Comparison of ENCODE assay signal across 10 cellular contexts in the genomic region with DNA sequence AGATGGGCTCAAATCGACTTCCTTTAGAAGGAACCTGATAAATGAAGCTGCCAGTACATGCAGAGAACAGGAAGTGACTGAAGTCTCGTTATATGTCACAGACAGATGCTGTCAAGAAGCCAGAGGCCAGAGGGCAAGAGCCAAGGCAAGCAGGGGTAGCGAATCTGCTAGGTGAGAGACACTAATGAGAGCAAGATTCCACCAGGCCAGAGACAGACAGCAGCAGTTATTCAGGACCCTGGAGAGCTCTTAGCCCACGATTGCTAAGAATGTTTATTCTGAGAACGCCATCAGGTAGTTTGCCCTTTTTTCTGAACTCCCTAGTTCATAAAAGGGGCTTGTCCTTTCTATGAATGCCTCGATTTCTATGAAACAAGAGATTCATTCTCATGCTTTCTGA.
A peak's percentile ranks its signal among the peaks of the same experiment; 100 is the strongest.
DNase-seq lines count a peak whose midpoint lies in the region; ATAC-seq and TF ChIP-seq lines count a peak whose summit lies in the region.
"Had no signal": no experiment of that assay in that cellular context is flagged by ENCODE, and none has a peak within 500 bp of the region (broad histone marks: within the 10 kb centered on the region; RNA-seq: fewer than 3 reads in every experiment).

No MANE protein-coding gene starts in this region.

- H3K4me1 Mint-ChIP-seq in activated CD8-positive, alpha-beta T cell treated with anti-CD3 and anti-CD28 coated beads for 36 hours (ENCODE audit: low read depth) = no peaks in the 10 kb centered on the region
- no peaks in the 10 kb centered on the region for H3K4me1 Mint-ChIP-seq in glutamatergic neuron (ENCODE audit: low read depth, unreplicated experiment)

- no peaks in the 10 kb centered on the region for H3K4me1 ChIP-seq in IMR-90 (ENCODE audit: control insufficient read depth, insufficient read depth, low read length)
- H3K4me1 ChIP-seq in effector memory CD4-positive, alpha-beta T cell (ENCODE audit: control insufficient read depth, insufficient read depth, low read length, poor library complexity, severe bottlenecking) = no peaks in the 10 kb centered on the region
- H3K4me1 ChIP-seq: psoas muscle had no signal

- H2AFZ ChIP-seq in IMR-90 (replicated peaks; ENCODE audit: low read length, poor library complexity) = no peak overlapping the region

- H2BK20ac ChIP-seq in IMR-90 (ENCODE audit: low read depth, low read length) = no peak overlapping the region

- no peaks in the 10 kb centered on the region for H3K79me1 ChIP-seq in IMR-90 (ENCODE audit: low read depth in 1 of 2, low read length in 2 of 2)

- intact Hi-C loops in IMR-90 (cut with micrococcal nuclease) = no loop called here
- intact Hi-C loops in activated CD8-positive, alpha-beta T cell treated with anti-CD3 and anti-CD28 coated beads for 36 hours (cut with micrococcal nuclease) = no loop called here

- H3K9me1 ChIP-seq in IMR-90 (ENCODE audit: insufficient read depth, low read length) = no peaks in the 10 kb centered on the region

- no TSS peak for BruUV-seq in IMR-90 (replicated peaks; lab: Mats Ljungman, UMichigan)

- no peak for TF ChIP-seq RAD21 in IMR-90 (IDR thresholded peaks at IDR 0.05; ENCODE audit: low read length)

- TF ChIP-seq CTCF in IMR-90 (conservative IDR thresholded peaks at IDR 0.05; ENCODE audit: low read depth, low read length) (no peak), glutamatergic neuron (IDR thresholded peaks at IDR 0.05; ENCODE audit: partially characterized antibody, unreplicated experiment) (no peak)
- TF ChIP-seq CTCF in activated CD8-positive, alpha-beta T cell treated with anti-CD3 and anti-CD28 coated beads for 36 hours (IDR thresholded peaks at IDR 0.05) = no peak

- no peak overlapping the region for H3K4me3 ChIP-seq in IMR-90 (ENCODE audit: insufficient read depth, low read depth, low read length)
- no peak overlapping the region for H3K4me3 ChIP-seq in effector memory CD4-positive, alpha-beta T cell (ENCODE audit: insufficient read depth, low read depth, low read length, poor library complexity, severe bottlenecking)
- H3K4me3 ChIP-seq: psoas muscle had no signal

- H3K9me3 ChIP-seq in IMR-90 (ENCODE audit: control insufficient read depth, insufficient read depth, low read length) = no peaks in the 10 kb centered on the region
- H3K9me3 ChIP-seq in effector memory CD4-positive, alpha-beta T cell (ENCODE audit: control insufficient read depth, low read length) = no peaks in the 10 kb centered on the region

- no peak overlapping the region for H4K5ac ChIP-seq in IMR-90 (ENCODE audit: low read depth, low read length)

- no peak overlapping the region for H2AK9ac ChIP-seq in IMR-90 (replicated peaks; ENCODE audit: low read depth, low read length, poor library complexity)

- no peak overlapping the region for H3K14ac ChIP-seq in IMR-90 (replicated peaks; ENCODE audit: low read depth, low read length)

- H3K27ac ChIP-seq in IMR-90 (ENCODE audit: insufficient read depth, low read length) = no peak overlapping the region
- no peak overlapping the region for H3K27ac ChIP-seq in effector memory CD4-positive, alpha-beta T cell (ENCODE audit: insufficient read depth, low read length, poor library complexity, severe bottlenecking)
- H3K27ac ChIP-seq: psoas muscle had no signal

- TF ChIP-seq POLR2A in IMR-90 (IDR thresholded peaks at IDR 0.05; ENCODE audit: low read depth, low read length) = no peak

- no peaks in the 10 kb centered on the region for H4K20me1 ChIP-seq in IMR-90 (ENCODE audit: insufficient read depth, low read length)

- in situ Hi-C loops in IMR-90 (cut with MboI; ENCODE audit: low sequenced_read_pairs) = no loop called here

- H3K27me3 ChIP-seq in IMR-90 (ENCODE audit: control insufficient read depth, insufficient read depth, low read length) = no peaks in the 10 kb centered on the region
- no peaks in the 10 kb centered on the region for H3K27me3 ChIP-seq in effector memory CD4-positive, alpha-beta T cell (replicated peaks; ENCODE audit: control insufficient read depth, insufficient read depth, low read length, poor library complexity, severe bottlenecking)

- H4K91ac ChIP-seq in IMR-90 (ENCODE audit: insufficient read depth, low read depth, low read length) = no peak overlapping the region

- peak; percentile 50 for DNase-seq in ELF-1 (ENCODE audit: low read depth, low spot score)
- peak; percentile 13 for DNase-seq in IMR-90
- DNase-seq in activated CD8-positive, alpha-beta T cell treated with anti-CD3 and anti-CD28 coated beads for 36 hours = peak; percentile 36
- no peak for DNase-seq in left lobe of liver (ENCODE audit: low spot score)
- no peak for DNase-seq in DMS153 treated with DMSO at 0.1 percent for 48 hours (lab: John Stamatoyannopoulos, UW; ENCODE audit: unreplicated experiment)
- DNase-seq in glutamatergic neuron = no peak
- DNase-seq in effector memory CD4-positive, alpha-beta T cell = no peak
- DNase-seq: aorta, psoas muscle, T-helper 9 cell had no signal

- H2BK15ac ChIP-seq in IMR-90 (ENCODE audit: low read depth, low read length) = no peak overlapping the region

- no peak overlapping the region for H3K4me2 ChIP-seq in IMR-90 (ENCODE audit: low read depth, low read length)

- H3K36me3 Mint-ChIP-seq in activated CD8-positive, alpha-beta T cell treated with anti-CD3 and anti-CD28 coated beads for 36 hours (ENCODE audit: low read depth) = no peaks in the 10 kb centered on the region
- no peaks in the 10 kb centered on the region for H3K36me3 Mint-ChIP-seq in glutamatergic neuron (ENCODE audit: unreplicated experiment)

- WGBS in IMR-90 (ENCODE audit: extremely low coverage in 2 of 2, insufficient read length in 1 of 2), 2 experiments = 10% methylated on average over 2 of the region's 6 CpGs; no CpG with 5 or more reads in 1 of the 2 experiments

- ATAC-seq in IMR-90 (ENCODE audit: low read depth) = peak; percentile 21; the same call in 1 of the 2 replicates
- ATAC-seq in activated CD8-positive, alpha-beta T cell treated with anti-CD3 and anti-CD28 coated beads for 36 hours = no peak
- peak; percentile 28 for ATAC-seq in left lobe of liver
- ATAC-seq: psoas muscle had no signal

- no peaks in the 10 kb centered on the region for H3K9me3 Mint-ChIP-seq in activated CD8-positive, alpha-beta T cell treated with anti-CD3 and anti-CD28 coated beads for 36 hours
- no peaks in the 10 kb centered on the region for H3K9me3 Mint-ChIP-seq in glutamatergic neuron (ENCODE audit: unreplicated experiment)

- H2BK5ac ChIP-seq in IMR-90 (ENCODE audit: low read depth, low read length, poor library complexity, severe bottlenecking) = no peak overlapping the region

- H3K4ac ChIP-seq in IMR-90 (ENCODE audit: low read depth, low read length) = no peak overlapping the region

- POLR2A ChIA-PET in IMR-90 (lab: Charles Lee; ENCODE audit: unreplicated experiment) = no interaction called here
- POLR2A ChIA-PET in activated CD8-positive, alpha-beta T cell treated with anti-CD3 and anti-CD28 coated beads for 36 hours (lab: Charles Lee) = no interaction called here

- H3K27me3 Mint-ChIP-seq in activated CD8-positive, alpha-beta T cell treated with anti-CD3 and anti-CD28 coated beads for 36 hours = no peaks in the 10 kb centered on the region
- peaks cover 3% of the 10 kb centered on the region for H3K27me3 Mint-ChIP-seq in glutamatergic neuron (ENCODE audit: unreplicated experiment)

- no peak overlapping the region for H3K9ac ChIP-seq in IMR-90 (ENCODE audit: low read depth, low read length)

- no peak overlapping the region for H3K27ac Mint-ChIP-seq in activated CD8-positive, alpha-beta T cell treated with anti-CD3 and anti-CD28 coated beads for 36 hours
- H3K27ac Mint-ChIP-seq in glutamatergic neuron (ENCODE audit: unreplicated experiment) = no peak overlapping the region

- no peak overlapping the region for H2BK120ac ChIP-seq in IMR-90 (ENCODE audit: low read depth, low read length)

- H3K56ac ChIP-seq in IMR-90 (ENCODE audit: extremely low read depth, insufficient read depth, low read length) = no peak overlapping the region

- H4K8ac ChIP-seq in IMR-90 (ENCODE audit: low read depth in 2 of 2, low read length in 2 of 2) = no peak overlapping the region

- H3K36me3 ChIP-seq in IMR-90 (ENCODE audit: control insufficient read depth, insufficient read depth, low read length) = no peaks in the 10 kb centered on the region
- no peaks in the 10 kb centered on the region for H3K36me3 ChIP-seq in effector memory CD4-positive, alpha-beta T cell (ENCODE audit: control insufficient read depth, insufficient read depth, low read length)

- H3K18ac ChIP-seq in IMR-90 (ENCODE audit: low read depth, low read length) = no peak overlapping the region

- CTCF ChIA-PET in IMR-90 (lab: Yijun Ruan, JAX) = no interaction called here
- CTCF ChIA-PET in activated CD8-positive, alpha-beta T cell treated with anti-CD3 and anti-CD28 coated beads for 36 hours (lab: Charles Lee) = no interaction called here

- H3K23ac ChIP-seq in IMR-90 (ENCODE audit: low read depth, low read length) = no peak overlapping the region

- no peak overlapping the region for H3K4me3 Mint-ChIP-seq in activated CD8-positive, alpha-beta T cell treated with anti-CD3 and anti-CD28 coated beads for 36 hours
- no peak overlapping the region for H3K4me3 Mint-ChIP-seq in glutamatergic neuron (ENCODE audit: unreplicated experiment)

- dilution Hi-C loops in IMR-90 (cut with HindIII; ENCODE audit: low sequenced_read_pairs, unreplicated experiment) = no loop called here

- no peak overlapping the region for H2AK5ac ChIP-seq in IMR-90 (ENCODE audit: low read depth, low read length)

TF ChIP-seq in IMR-90, 13 proteins besides CTCF, POLR2A, EP300 and RAD21 (continues in another document):
- TF ChIP-seq ELK1 (IDR thresholded peaks at IDR 0.05; ENCODE audit: borderline replicate concordance, low read depth, low read length) (no peak), BHLHE40 (IDR thresholded peaks at IDR 0.05; ENCODE audit: low read depth, low read length) (no peak), SMC3 (IDR thresholded peaks at IDR 0.05; ENCODE audit: low read depth, low read length) (no peak), FOS (IDR thresholded peaks at IDR 0.05; ENCODE audit: low read depth, low read length) (no peak)
- TF ChIP-seq, protein P1, sequence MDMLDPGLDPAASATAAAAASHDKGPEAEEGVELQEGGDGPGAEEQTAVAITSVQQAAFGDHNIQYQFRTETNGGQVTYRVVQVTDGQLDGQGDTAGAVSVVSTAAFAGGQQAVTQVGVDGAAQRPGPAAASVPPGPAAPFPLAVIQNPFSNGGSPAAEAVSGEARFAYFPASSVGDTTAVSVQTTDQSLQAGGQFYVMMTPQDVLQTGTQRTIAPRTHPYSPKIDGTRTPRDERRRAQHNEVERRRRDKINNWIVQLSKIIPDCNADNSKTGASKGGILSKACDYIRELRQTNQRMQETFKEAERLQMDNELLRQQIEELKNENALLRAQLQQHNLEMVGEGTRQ (IDR thresholded peaks at IDR 0.05; ENCODE audit: low read depth, low read length) = no peak

Comparison
In these comparisons a context has a peak if more than half of its experiments do, and no peak if none do; other contexts are left out.
1. DNase-seq: peak in ELF-1 (single experiment), IMR-90 (single experiment) and activated CD8-positive, alpha-beta T cell treated with anti-CD3 and anti-CD28 coated beads for 36 hours (single experiment); none in left lobe of liver (single experiment), DMS153 treated with DMSO at 0.1 percent for 48 hours (single experiment), glutamatergic neuron (single experiment) and effector memory CD4-positive, alpha-beta T cell (0 of 3).